In genomic region chr5:179266291-179267070, GRCh38 we compare ENCODE assay signal across 12 cellular contexts.
DNase-seq lines count a peak whose midpoint lies in the region; ATAC-seq and TF ChIP-seq lines count a peak whose summit lies in the region.
"Had no signal": no experiment of that assay in that cellular context is flagged by ENCODE, and none has a peak within 500 bp of the region (broad histone marks: within the 10 kb centered on the region; RNA-seq: fewer than 3 reads in every experiment).

No MANE protein-coding gene starts in this region.

- H3K4me1 Mint-ChIP-seq in progenitor cell of endocrine pancreas (ENCODE audit: low read depth), result peaks cover 3% of the 10 kb centered on the region

- TF ChIP-seq CTCF in ascending aorta (IDR thresholded peaks at IDR 0.05) (no peak), left lung (IDR thresholded peaks at IDR 0.05) (no peak), sigmoid colon (IDR thresholded peaks at IDR 0.05) (no peak), progenitor cell of endocrine pancreas (IDR thresholded peaks at IDR 0.05; ENCODE audit: unreplicated experiment) (no peak)

- no peak for TF ChIP-seq EP300 in sigmoid colon (IDR thresholded peaks at IDR 0.05)

- no peaks in the 10 kb centered on the region for H3K36me3 ChIP-seq in ascending aorta
- H3K36me3 ChIP-seq in left lung, result no peaks in the 10 kb centered on the region
- no peaks in the 10 kb centered on the region for H3K36me3 ChIP-seq in sigmoid colon
- H3K36me3 ChIP-seq: BLaER1 treated with 17β-estradiol and CSF1 and Interleukin-3, amounts not matched to agents 10 nM and 100 nM had no signal

- no peak overlapping the region for H3K27ac Mint-ChIP-seq in progenitor cell of endocrine pancreas

- intact Hi-C loops in ascending aorta (cut with DNase I) (loop anchor here (2.0 to 10.0 kb wide), 3 partner anchors 28 to 288 kb away; partner anchors contain the start of gene RUFY1), left lung (cut with DNase I) (no loop called here), sigmoid colon (cut with DNase I) (loop anchor here (5.0 kb wide), 1 partner anchor 76 kb away; no protein-coding TSS in a partner anchor)

- peaks cover 22 to 41% of the 10 kb centered on the region in 2 donors for H3K4me1 ChIP-seq in ascending aorta
- peaks cover 4 to 15% of the 10 kb centered on the region in 2 donors for H3K4me1 ChIP-seq in left lung
- peaks cover 0 to 59% (median 51%) of the 10 kb centered on the region in 4 donors for H3K4me1 ChIP-seq in sigmoid colon

- H3K4me3 ChIP-seq in ascending aorta (peak overlapping the region in 1 of 2 donors; percentile 9), left lung (no peak overlapping the region), sigmoid colon (no peak overlapping the region)
- H3K4me3 ChIP-seq: BLaER1 treated with 17β-estradiol and CSF1 and Interleukin-3, amounts not matched to agents 10 nM and 100 nM; SK-N-MC had no signal

- H3K9me3 ChIP-seq in ascending aorta, result no peaks in the 10 kb centered on the region
- H3K9me3 ChIP-seq in left lung, result no peaks in the 10 kb centered on the region
- H3K9me3 ChIP-seq in sigmoid colon, result no peaks in the 10 kb centered on the region

- DNase-seq in EH (ENCODE audit: low read depth) (peak; percentile 61), ascending aorta (ENCODE audit: low spot score in 2 of 2) (peak in 1 of 2 donors; percentile 58), left lung (peak; percentile 31 to 55), sigmoid colon (peak; percentile 66), progenitor cell of endocrine pancreas (ENCODE audit: low spot score, unreplicated experiment) (no peak), HuH-7 (ENCODE audit: low spot score) (no peak)
- DNase-seq: GF-D8, NCI-H526 treated with DMSO at 0.1 percent for 48 hours had no signal

- no peaks in the 10 kb centered on the region for H3K36me3 Mint-ChIP-seq in progenitor cell of endocrine pancreas (ENCODE audit: insufficient read depth)

- peaks cover 18% of the 10 kb centered on the region for H3K27me3 Mint-ChIP-seq in progenitor cell of endocrine pancreas

- H3K4me3 Mint-ChIP-seq in progenitor cell of endocrine pancreas (ENCODE audit: low read depth), result no peak overlapping the region

- TF ChIP-seq POLR2A in sigmoid colon (IDR thresholded peaks at IDR 0.05), result no peak

- H3K9me3 Mint-ChIP-seq in progenitor cell of endocrine pancreas (ENCODE audit: low read depth), result no peaks in the 10 kb centered on the region

- ATAC-seq in left lung (no peak), HG03159 (IDR thresholded peaks at IDR 0.05; ENCODE audit: unreplicated experiment) (no peak), GM18873 (IDR thresholded peaks at IDR 0.05; ENCODE audit: low FRiP score, unreplicated experiment) (no peak)

- H3K27ac ChIP-seq in ascending aorta, result peak overlapping the region; percentile 73 to 75
- peak overlapping the region; percentile 35 to 78 for H3K27ac ChIP-seq in left lung
- H3K27ac ChIP-seq in sigmoid colon, result peak overlapping the region; percentile 82 to 92 (median 86)
- H3K27ac ChIP-seq: BLaER1 treated with 17β-estradiol and CSF1 and Interleukin-3, amounts not matched to agents 10 nM and 100 nM; SK-N-MC had no signal

- WGBS in sigmoid colon, 2 donors, result 64 to 79% methylated on average over 13 of the region's 13 CpGs

- H3K27me3 ChIP-seq in ascending aorta (no peaks in the 10 kb centered on the region), left lung (peaks cover 0 to 49% of the 10 kb centered on the region in 2 donors), sigmoid colon (no peaks in the 10 kb centered on the region)
- H3K27me3 ChIP-seq: BLaER1 treated with 17β-estradiol and CSF1 and Interleukin-3, amounts not matched to agents 10 nM and 100 nM had no signal

Comparison
In these comparisons a context has a peak if more than half of its experiments do, and no peak if none do; other contexts are left out.
1. DNase-seq: peak in EH (single experiment), left lung (2 of 2) and sigmoid colon (single experiment); none in progenitor cell of endocrine pancreas (single experiment) and HuH-7 (single experiment).
2. intact Hi-C loops: an anchor here in ascending aorta (2.0 to 10.0 kb wide) and sigmoid colon (5.0 kb wide); none called in left lung.
3. Peak in every context shown above with its lines, with median percentiles within 50 percentile points of each other: H3K27ac ChIP-seq.